ENCODE assay signal across 23 cellular contexts in the genomic region with DNA sequence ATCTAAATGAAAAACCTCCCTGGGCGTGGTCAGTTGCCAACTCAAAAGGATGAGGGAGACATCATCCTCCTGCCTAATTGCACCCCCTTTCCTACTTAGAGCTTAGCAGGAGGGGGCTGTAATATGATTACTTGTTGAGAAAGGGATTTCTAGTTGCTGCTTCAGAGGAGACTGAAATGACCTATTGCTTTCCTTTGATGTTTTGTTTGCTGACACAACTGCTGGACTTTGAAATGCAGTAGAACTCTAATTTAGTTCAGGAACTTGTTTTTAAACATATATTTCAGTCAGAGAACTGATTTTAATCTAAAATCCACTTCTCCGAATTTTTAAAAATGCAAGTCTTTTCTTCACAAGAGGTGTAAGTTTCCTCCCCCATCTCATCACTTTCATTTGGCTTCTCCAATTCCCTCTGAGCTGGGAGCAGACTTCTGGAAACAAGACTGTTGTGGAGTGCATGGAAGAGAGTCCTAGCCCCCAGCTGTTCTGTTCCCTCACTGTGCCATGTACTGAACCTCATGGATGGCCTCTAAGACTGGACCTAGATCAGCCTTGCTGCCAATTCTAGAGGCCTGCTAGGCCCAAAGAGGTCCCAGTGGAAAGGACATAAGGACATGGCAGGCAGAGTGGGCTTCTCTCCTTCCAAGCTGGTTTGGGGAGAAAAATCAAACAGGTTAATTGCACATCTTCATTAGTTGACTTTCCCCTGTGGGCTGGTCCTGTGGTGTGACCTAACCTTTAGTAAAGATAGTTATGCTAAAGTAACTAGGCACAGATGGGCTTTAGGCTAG. TPM values are rescaled to one million over a fixed set of nuclear protein-coding genes. Genes with fewer than 3 reads are reported as not detected.
"Had no signal": no experiment of that assay in that cellular context is flagged by ENCODE, and none has a peak within 500 bp of the region (broad histone marks: within the 10 kb centered on the region; RNA-seq: fewer than 3 reads in every experiment).

No MANE protein-coding gene starts in this region.

- H3K27ac ChIP-seq: colonic mucosa, gastrocnemius medialis, heart right ventricle, lower lobe of right lung, tibial nerve, vagina had no signal

- H3K9me3 Mint-ChIP-seq: activated B cell treated with CpG ODN at 0.5 μM for 24 hours; activated CD8-positive, alpha-beta T cell treated with anti-CD3 and anti-CD28 coated beads for 36 hours; activated T-cell treated with anti-CD3 and anti-CD28 coated beads, Interleukin-2, amount 50 U/mL, for 24 hours; central memory CD8-positive, alpha-beta T cell; immature natural killer cell; natural killer cell treated with Interleukin-12 subunit alpha and Interleukin-12 subunit beta and Interleukin-15 and Interleukin-18, amount 100 ng/mL, for 72 hours; stimulated activated naive CD8-positive, alpha-beta T cell treated with anti-CD3 and anti-CD28 coated beads, Interleukin-15, Interleukin-2, amounts not matched to agents 100 ng/mL and 50 ng/mL, for 24 hours; T-helper 2 cell treated with Interferon-gamma antibody and Interleukin-4, amounts not matched to agents 5 μg/mL and 100 μg/mL, for 36 hours had no signal

- H3K27me3 Mint-ChIP-seq: activated CD8-positive, alpha-beta T cell treated with anti-CD3 and anti-CD28 coated beads for 36 hours; activated T-cell treated with anti-CD3 and anti-CD28 coated beads, Interleukin-2, amount 50 U/mL, for 24 hours had no signal

- H3K4me1 ChIP-seq: colonic mucosa, gastrocnemius medialis, lower lobe of right lung had no signal

- H3K27me3 ChIP-seq: colonic mucosa, gastrocnemius medialis, tibial nerve, vagina had no signal

- H3K36me3 Mint-ChIP-seq: immature natural killer cell; natural killer cell treated with Interleukin-12 subunit alpha and Interleukin-12 subunit beta and Interleukin-15 and Interleukin-18, amount 100 ng/mL, for 72 hours had no signal

- H3K27ac Mint-ChIP-seq: activated B cell treated with CpG ODN at 0.5 μM for 24 hours; activated CD8-positive, alpha-beta T cell treated with anti-CD3 and anti-CD28 coated beads for 36 hours; activated T-cell treated with anti-CD3 and anti-CD28 coated beads, Interleukin-2, amount 50 U/mL, for 24 hours; immature natural killer cell; natural killer cell treated with Interleukin-12 subunit alpha and Interleukin-12 subunit beta and Interleukin-15 and Interleukin-18, amount 100 ng/mL, for 72 hours; stimulated activated naive CD8-positive, alpha-beta T cell treated with anti-CD3 and anti-CD28 coated beads, Interleukin-15, Interleukin-2, amounts not matched to agents 100 ng/mL and 50 ng/mL, for 24 hours; T-helper 2 cell treated with Interferon-gamma antibody and Interleukin-4, amounts not matched to agents 5 μg/mL and 100 μg/mL, for 36 hours had no signal

- H3K4me3 ChIP-seq: colonic mucosa, gastrocnemius medialis, heart right ventricle, lower lobe of right lung, tibial nerve, vagina had no signal

- H3K4me1 Mint-ChIP-seq: activated B cell treated with CpG ODN at 0.5 μM for 24 hours; central memory CD8-positive, alpha-beta T cell; immature natural killer cell had no signal

- H3K36me3 ChIP-seq: colonic mucosa, gastrocnemius medialis, heart right ventricle, lower lobe of right lung, tibial nerve, vagina had no signal

- ATAC-seq: activated CD8-positive, alpha-beta T cell treated with anti-CD3 and anti-CD28 coated beads for 36 hours; gastrocnemius medialis; heart right ventricle; lower lobe of right lung; natural killer cell treated with Interleukin-12 subunit alpha and Interleukin-12 subunit beta and Interleukin-15 and Interleukin-18, amount 100 ng/mL, for 72 hours had no signal

- DNase-seq: activated B cell treated with CpG ODN at 0.5 μM for 24 hours; activated CD4-positive, alpha-beta T cell treated with anti-CD3 and anti-CD28 coated beads for 48 hours; activated CD8-positive, alpha-beta T cell treated with anti-CD3 and anti-CD28 coated beads for 36 hours; activated effector memory CD4-positive, alpha-beta T cell treated with Interleukin-2 at 50 U/mL for 16 hours; activated naive CD4-positive, alpha-beta T cell treated with anti-CD3 and anti-CD28 coated beads, Interleukin-2, amount 50 U/mL, for 16 hours; activated T-cell treated with anti-CD3 and anti-CD28 coated beads, Interleukin-2, amount 50 U/mL, for 24 hours; aorta; colonic mucosa; erythroblast; gastrocnemius medialis; heart right ventricle; immature natural killer cell; lower lobe of right lung; occipital lobe; retina; stimulated activated CD4-positive, alpha-beta T cell treated with anti-CD3 and anti-CD28 coated beads, Interleukin-2, amount 100 ng/mL, for 48 hours had no signal

- H3K4me3 Mint-ChIP-seq: activated B cell treated with CpG ODN at 0.5 μM for 24 hours; activated CD8-positive, alpha-beta T cell treated with anti-CD3 and anti-CD28 coated beads for 36 hours; activated T-cell treated with anti-CD3 and anti-CD28 coated beads, Interleukin-2, amount 50 U/mL, for 24 hours; central memory CD8-positive, alpha-beta T cell; immature natural killer cell; natural killer cell treated with Interleukin-12 subunit alpha and Interleukin-12 subunit beta and Interleukin-15 and Interleukin-18, amount 100 ng/mL, for 72 hours; stimulated activated naive CD8-positive, alpha-beta T cell treated with anti-CD3 and anti-CD28 coated beads, Interleukin-15, Interleukin-2, amounts not matched to agents 100 ng/mL and 50 ng/mL, for 24 hours; T-helper 2 cell treated with Interferon-gamma antibody and Interleukin-4, amounts not matched to agents 5 μg/mL and 100 μg/mL, for 36 hours had no signal

- H3K9me3 ChIP-seq: colonic mucosa, gastrocnemius medialis, heart right ventricle, lower lobe of right lung, tibial nerve, vagina had no signal

RNA-seq across cellular contexts. Expression of gene CETN1, which starts 7.5 kb away (rescaled TPM):
- total RNA-seq: activated B cell treated with CpG ODN at 0.5 μM for 24 hours; activated CD8-positive, alpha-beta T cell treated with anti-CD3 and anti-CD28 coated beads for 36 hours; aorta; colonic mucosa; gastrocnemius medialis; heart right ventricle; lower lobe of right lung; natural killer cell treated with Interleukin-12 subunit alpha and Interleukin-12 subunit beta and Interleukin-15 and Interleukin-18, amount 100 ng/mL, for 72 hours; occipital lobe; posterior vena cava; tibial nerve; vagina had no signal

RNA-seq across cellular contexts. Expression of gene CLUL1, which starts 24.1 kb away (rescaled TPM):
- total RNA-seq: activated B cell treated with CpG ODN at 0.5 μM for 24 hours; activated CD8-positive, alpha-beta T cell treated with anti-CD3 and anti-CD28 coated beads for 36 hours; aorta; colonic mucosa; heart right ventricle; natural killer cell treated with Interleukin-12 subunit alpha and Interleukin-12 subunit beta and Interleukin-15 and Interleukin-18, amount 100 ng/mL, for 72 hours; posterior vena cava; vagina had no signal
